ENCODE assay signal across 8 cellular contexts in the genomic region with DNA sequence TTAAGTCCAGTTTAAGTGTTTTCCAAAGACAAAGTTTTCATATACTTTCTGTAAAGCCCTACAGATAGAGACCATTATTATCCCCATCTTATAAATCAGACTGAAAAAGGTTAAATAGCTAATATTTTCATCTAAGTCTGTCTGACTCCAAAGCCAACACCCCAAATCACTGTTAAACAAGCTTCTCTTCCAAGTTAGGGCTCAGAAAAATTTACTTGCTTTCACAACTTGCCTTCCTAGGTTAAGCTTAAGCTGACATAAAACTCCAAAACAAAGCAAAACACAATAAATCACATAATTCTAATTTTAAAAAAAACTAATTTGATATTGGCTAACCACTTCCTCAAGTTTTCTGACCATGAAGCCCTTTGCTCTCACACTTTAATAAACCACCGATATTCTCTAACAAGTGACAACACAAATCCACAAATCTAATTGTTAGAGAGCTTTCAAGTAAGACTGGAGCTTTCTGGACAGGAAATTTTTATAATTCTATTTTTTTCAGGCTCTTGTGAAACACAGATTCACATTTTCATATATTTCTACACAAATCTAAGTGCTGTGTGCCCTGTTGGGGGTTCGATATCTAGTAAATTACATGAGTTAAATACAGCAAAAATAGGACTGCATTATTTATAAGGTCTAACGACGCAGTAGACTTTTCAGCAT. TPM values are rescaled to one million over a fixed set of nuclear protein-coding genes. Genes with fewer than 3 reads are reported as not detected.
DNase-seq lines count a peak whose midpoint lies in the region; ATAC-seq and TF ChIP-seq lines count a peak whose summit lies in the region.

No MANE protein-coding gene starts in this region.

- TF ChIP-seq POLR2A in gastroesophageal sphincter (IDR thresholded peaks at IDR 0.05) (no peak), sigmoid colon (IDR thresholded peaks at IDR 0.05) (no peak)

- peak overlapping the region; percentile 77 for H3K4me3 ChIP-seq in WI38 (ENCODE audit: low read depth, low read length)
- H3K4me3 ChIP-seq in gastroesophageal sphincter: peak overlapping the region; percentile 75 to 91
- H3K4me3 ChIP-seq in sigmoid colon: peak overlapping the region; percentile 67 to 78 (median 72)

- H3K27ac ChIP-seq in gastroesophageal sphincter (peak overlapping the region; percentile 76 to 97 (median 94)), sigmoid colon (peak overlapping the region; percentile 81 to 92 (median 84))

- H3K4me1 Mint-ChIP-seq in activated CD4-positive, alpha-beta memory T cell treated with anti-CD3 and anti-CD28 coated beads, Interleukin-2, amount 10 ng/mL, durations not matched to agents 7 days and 5 days: peaks cover 16% of the 10 kb centered on the region

- peaks cover 54% of the 10 kb centered on the region for H3K27me3 Mint-ChIP-seq in activated CD4-positive, alpha-beta memory T cell treated with anti-CD3 and anti-CD28 coated beads, Interleukin-2, amount 10 ng/mL, durations not matched to agents 7 days and 5 days

- H3K27ac Mint-ChIP-seq in activated CD4-positive, alpha-beta memory T cell treated with anti-CD3 and anti-CD28 coated beads, Interleukin-2, amount 10 ng/mL, durations not matched to agents 7 days and 5 days: no peak overlapping the region

- H3K9me3 Mint-ChIP-seq in activated CD4-positive, alpha-beta memory T cell treated with anti-CD3 and anti-CD28 coated beads, Interleukin-2, amount 10 ng/mL, durations not matched to agents 7 days and 5 days: no peaks in the 10 kb centered on the region

- no peaks in the 10 kb centered on the region for H3K36me3 Mint-ChIP-seq in activated CD4-positive, alpha-beta memory T cell treated with anti-CD3 and anti-CD28 coated beads, Interleukin-2, amount 10 ng/mL, durations not matched to agents 7 days and 5 days (ENCODE audit: low read depth)

- no peak for TF ChIP-seq CTCF in WI38 (IDR thresholded peaks at IDR 0.05; ENCODE audit: low read depth, low read length)
- no peak for TF ChIP-seq CTCF in gastroesophageal sphincter (IDR thresholded peaks at IDR 0.05)
- no peak for TF ChIP-seq CTCF in sigmoid colon (IDR thresholded peaks at IDR 0.05)

- H3K36me3 ChIP-seq in gastroesophageal sphincter (no peaks in the 10 kb centered on the region), sigmoid colon (no peaks in the 10 kb centered on the region)

- no peak overlapping the region for H3K4me3 Mint-ChIP-seq in activated CD4-positive, alpha-beta memory T cell treated with anti-CD3 and anti-CD28 coated beads, Interleukin-2, amount 10 ng/mL, durations not matched to agents 7 days and 5 days

- no peak for ATAC-seq in gastroesophageal sphincter
- no peak for ATAC-seq in GM19328 (IDR thresholded peaks at IDR 0.05; ENCODE audit: unreplicated experiment)
- no peak for ATAC-seq in GM18909 (IDR thresholded peaks at IDR 0.05; ENCODE audit: poor library complexity, unreplicated experiment)

- CTCF ChIA-PET in activated CD4-positive, alpha-beta memory T cell treated with anti-CD3 and anti-CD28 coated beads, Interleukin-2, amount 10 ng/mL, durations not matched to agents 7 days and 5 days (lab: Charles Lee): interaction anchor here (1.3 kb wide), 1 partner anchor 65 kb away, joined by 3 read pairs; no protein-coding TSS in a partner anchor

- POLR2A ChIA-PET in activated CD4-positive, alpha-beta memory T cell treated with anti-CD3 and anti-CD28 coated beads, Interleukin-2, amount 10 ng/mL, durations not matched to agents 7 days and 5 days (lab: Charles Lee): interaction anchor here (0.6 kb wide), 1 partner anchor 148 kb away, joined by 3 read pairs; no protein-coding TSS in a partner anchor

- WGBS in gastroesophageal sphincter (ENCODE audit: low coverage in 1 of 2), 2 donors: 5 to 10% methylated on average over 4 of the region's 4 CpGs
- 5 to 29% methylated on average over 4 of the region's 4 CpGs for WGBS in sigmoid colon, 2 donors

- TF ChIP-seq EP300 in gastroesophageal sphincter (IDR thresholded peaks at IDR 0.05) (no peak), sigmoid colon (IDR thresholded peaks at IDR 0.05) (no peak)

- H3K27me3 ChIP-seq in gastroesophageal sphincter: no peaks in the 10 kb centered on the region
- no peaks in the 10 kb centered on the region for H3K27me3 ChIP-seq in sigmoid colon

- H3K4me1 ChIP-seq in gastroesophageal sphincter: peaks cover 0 to 55% (median 0%) of the 10 kb centered on the region in 3 donors
- H3K4me1 ChIP-seq in sigmoid colon: peaks cover 0 to 32% (median 23%) of the 10 kb centered on the region in 4 donors

- H3K9me3 ChIP-seq in gastroesophageal sphincter: no peaks in the 10 kb centered on the region
- no peaks in the 10 kb centered on the region for H3K9me3 ChIP-seq in sigmoid colon

- intact Hi-C loops in sigmoid colon (cut with DNase I) (loop anchor here (5.0 to 10.0 kb wide), 3 partner anchors 266 to 511 kb away; a partner anchor contains a TSS), posterior vena cava (cut with DNase I) (loop anchor here (5.0 to 10.0 kb wide), 4 partner anchors 54 to 266 kb away; a partner anchor contains a TSS)

- DNase-seq in ELR (ENCODE audit: low read depth) (peak; percentile 27), sigmoid colon (no peak), posterior vena cava (ENCODE audit: low spot score) (no peak)
- no peak for DNase-seq in activated CD4-positive, alpha-beta memory T cell treated with anti-CD3 and anti-CD28 coated beads, Interleukin-2, amount 10 ng/mL, durations not matched to agents 7 days and 5 days

RNA-seq across cellular contexts. Expression of a gene that starts 2.2 kb away (rescaled TPM):
- total RNA-seq in gastroesophageal sphincter (100 to 1,000 TPM; 135 to 175 (median 149) TPM), sigmoid colon (10 to 100 TPM; 41.9 to 58.2 (median 46.7) TPM), posterior vena cava (100 to 1,000 TPM; 165 to 166 TPM)
- polyA plus RNA-seq in sigmoid colon: 100 to 1,000 TPM in 1 of 3 donors, 10 to 100 TPM in 2; 46.1 to 116 (median 93.1) TPM
- total RNA-seq in activated CD4-positive, alpha-beta memory T cell treated with anti-CD3 and anti-CD28 coated beads, Interleukin-2, amount 10 ng/mL, durations not matched to agents 7 days and 5 days: under 1 TPM; 0.05 TPM

Comparison
In these comparisons a context has a peak if more than half of its experiments do, and no peak if none do; other contexts are left out.
1. RNA of a gene that starts 2.2 kb away (total RNA-seq): 165 to 166 TPM in posterior vena cava, 135 to 175 TPM in gastroesophageal sphincter and 41.9 to 58.2 TPM in sigmoid colon; 0.05 TPM in activated CD4-positive, alpha-beta memory T cell treated with anti-CD3 and anti-CD28 coated beads, Interleukin-2, amount 10 ng/mL, durations not matched to agents 7 days and 5 days; every median in the first group is over 10 times any median in the second.
2. Peak in every context shown above with its lines, with median percentiles within 50 percentile points of each other: H3K4me3 ChIP-seq.